11 cellular contexts compared by ENCODE assay signal in the genomic region with DNA sequence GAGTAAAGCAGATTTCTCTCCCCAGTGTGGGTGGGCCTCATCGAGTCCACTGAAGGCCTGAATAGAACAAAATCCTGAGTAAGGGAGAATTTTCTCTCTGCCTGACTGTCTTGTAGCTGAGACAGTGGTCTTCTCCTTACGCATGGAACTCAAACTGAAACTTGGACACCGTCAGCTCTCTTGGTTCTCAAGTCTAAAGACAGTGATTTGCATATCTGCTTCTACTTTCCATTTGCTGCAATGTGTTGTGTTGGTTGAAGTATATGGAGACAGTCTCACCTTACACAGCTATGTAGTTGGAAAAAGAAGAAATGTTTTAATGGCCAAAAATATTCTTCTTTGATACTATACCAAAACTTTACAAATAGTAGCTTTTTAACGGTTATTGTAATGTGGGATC.
DNase-seq lines count a peak whose midpoint lies in the region; ATAC-seq, FAIRE-seq and TF ChIP-seq lines count a peak whose summit lies in the region.
"Had no signal": no experiment of that assay in that cellular context is flagged by ENCODE, and none has a peak within 500 bp of the region (broad histone marks: within the 10 kb centered on the region; RNA-seq: fewer than 3 reads in every experiment).

No MANE protein-coding gene starts in this region.

- no peaks in the 10 kb centered on the region for H3K36me3 ChIP-seq in H1 (ENCODE audit: control insufficient read depth in 2 of 4, insufficient read depth in 4 of 4, low read length in 3 of 4)
- no peaks in the 10 kb centered on the region for H3K36me3 ChIP-seq in PC-9 (ENCODE audit: low read depth)
- H3K36me3 ChIP-seq: right lobe of liver had no signal

- ATAC-seq in GM18907 (IDR thresholded peaks at IDR 0.05; ENCODE audit: unreplicated experiment) (peak; percentile 99), GM21528 (IDR thresholded peaks at IDR 0.05; ENCODE audit: low FRiP score, unreplicated experiment) (peak; percentile 96), HG03095 (IDR thresholded peaks at IDR 0.05; ENCODE audit: unreplicated experiment) (peak; percentile 99)
- no peak for ATAC-seq in naive thymus-derived CD8-positive, alpha-beta T cell
- ATAC-seq: right lobe of liver had no signal

- H2BK20ac ChIP-seq in H1 (ENCODE audit: low read length): no peak overlapping the region

- H4K91ac ChIP-seq in H1 (replicated peaks; ENCODE audit: insufficient read length, low read length): no peak overlapping the region

- H3K79me1 ChIP-seq in H1 (ENCODE audit: low read depth, low read length): no peaks in the 10 kb centered on the region

- H3K23ac ChIP-seq in H1 (ENCODE audit: insufficient read length): no peak overlapping the region

- H3K9me2 ChIP-seq in PC-9 (ENCODE audit: insufficient read depth): no peaks in the 10 kb centered on the region

- BruUV-seq in PC-9 (replicated peaks; lab: Mats Ljungman, UMichigan): no TSS peak

- TF ChIP-seq POLR2A in H1 (IDR thresholded peaks at IDR 0.05; ENCODE audit: control extremely low read depth in 1 of 2, low read depth in 2 of 2, low read length in 2 of 2): no peak

- H4K5ac ChIP-seq in H1 (ENCODE audit: insufficient read length, low read depth, low read length): no peak overlapping the region

- H3K79me2 ChIP-seq in H1 (ENCODE audit: control insufficient read depth in 1 of 2, insufficient read depth in 2 of 2, low read length in 2 of 2): no peaks in the 10 kb centered on the region
- no peaks in the 10 kb centered on the region for H3K79me2 ChIP-seq in PC-9 (ENCODE audit: low read depth)

- H3K9me3 ChIP-seq in H1 (ENCODE audit: insufficient read depth in 2 of 2, low read depth in 1 of 2, low read length in 1 of 2) (no peaks in the 10 kb centered on the region), PC-9 (ENCODE audit: insufficient read depth, low read depth) (peaks cover 5% of the 10 kb centered on the region; the same call in 1 of the 2 replicates)
- H3K9me3 ChIP-seq: right lobe of liver had no signal

- intact Hi-C loops in PC-9 (cut with micrococcal nuclease; ENCODE audit: unreplicated experiment): no loop called here

- H3K4me1 Mint-ChIP-seq in naive thymus-derived CD8-positive, alpha-beta T cell: peaks cover 0 to 3% (median 0%) of the 10 kb centered on the region in 4 donors

- no peak overlapping the region for H3K4me3 Mint-ChIP-seq in naive thymus-derived CD8-positive, alpha-beta T cell

- no peak overlapping the region for H4K8ac ChIP-seq in H1 (ENCODE audit: extremely low read depth, insufficient read depth, low read length)

- WGBS in H1 (ENCODE audit: extremely low coverage in 1 of 2, insufficient coverage in 1 of 2, insufficient read length in 1 of 2, insufficient replicate concordance in 2 of 2, low coverage in 1 of 2, low lambda C conversion rate in 2 of 2, missing lambda C conversion rate in 1 of 2), 2 experiments: 89% methylated on average over 4 of the region's 4 CpGs; no CpG with 5 or more reads in 1 of the 2 experiments

- H3K4me1 ChIP-seq in H1 (replicated peaks in 1 of 4; ENCODE audit: control insufficient read depth in 3 of 4, insufficient read depth in 4 of 4, low read length in 3 of 4) (peaks cover 0 to 1% (median 0%) of the 10 kb centered on the region in 4 experiments; a peak in 1 of 7 replicates), PC-9 (replicated peaks; ENCODE audit: insufficient read depth) (no peaks in the 10 kb centered on the region)
- H3K4me1 ChIP-seq: Caco-2, right lobe of liver had no signal

- no peak for TF ChIP-seq EP300 in H1 (IDR thresholded peaks at IDR 0.05; ENCODE audit: borderline replicate concordance in 1 of 2, low read depth in 2 of 2, low read length in 2 of 2)

- no peak overlapping the region for H3K27ac ChIP-seq in H1 (ENCODE audit: low read depth, low read length)
- H3K27ac ChIP-seq in PC-9: no peak overlapping the region
- H3K27ac ChIP-seq: right lobe of liver had no signal

- no peaks in the 10 kb centered on the region for H3K27me3 ChIP-seq in H1 (replicated peaks in 1 of 4; ENCODE audit: control insufficient read depth in 3 of 4, extremely low read depth in 1 of 4, insufficient read depth in 3 of 4, low read length in 3 of 4)
- H3K27me3 ChIP-seq in PC-9 (ENCODE audit: insufficient read depth, low read depth): no peaks in the 10 kb centered on the region
- H3K27me3 ChIP-seq: right lobe of liver had no signal

- no peak overlapping the region for H3K9ac ChIP-seq in H1 (replicated peaks in 1 of 4; ENCODE audit: extremely low read depth in 1 of 4, low read depth in 3 of 4, low read length in 3 of 4)

- H3K56ac ChIP-seq in H1 (replicated peaks; ENCODE audit: insufficient read length, low read depth, low read length): no peak overlapping the region

- no peak overlapping the region for H3K14ac ChIP-seq in H1 (ENCODE audit: insufficient read length)

- H2AFZ ChIP-seq in H1 (ENCODE audit: low read length) (no peak overlapping the region), PC-9 (no peak overlapping the region)

- POLR2A ChIA-PET in H1 (lab: Charles Lee; ENCODE audit: partially characterized antibody) (interaction anchor here (0.7 kb wide), 1 partner anchor 9 kb away, joined by 3 read pairs; no protein-coding TSS in a partner anchor), PC-9 (lab: Charles Lee; ENCODE audit: unreplicated experiment) (no interaction called here)
- POLR2A ChIA-PET in naive thymus-derived CD8-positive, alpha-beta T cell (lab: Charles Lee): no interaction called here

- no peak overlapping the region for H2BK15ac ChIP-seq in H1 (ENCODE audit: low read length)

- H3K9me3 Mint-ChIP-seq in naive thymus-derived CD8-positive, alpha-beta T cell: peaks cover 0 to 17% (median 2%) of the 10 kb centered on the region in 9 donors

- H3K4me2 ChIP-seq in H1 (ENCODE audit: insufficient read depth in 1 of 2, low read depth in 2 of 2, low read length in 2 of 2) (no peak overlapping the region), PC-9 (no peak overlapping the region)

- H3K27me3 Mint-ChIP-seq in naive thymus-derived CD8-positive, alpha-beta T cell: peaks cover 0 to 2% (median 0%) of the 10 kb centered on the region in 5 donors

- CTCF ChIA-PET in H1 (lab: Charles Lee; ENCODE audit: partially characterized antibody): interaction anchor here (0.6 kb wide), 1 partner anchor 285 kb away, joined by 3 read pairs; no protein-coding TSS in a partner anchor
- CTCF ChIA-PET in PC-9 (lab: Charles Lee): no interaction called here

- H3K23me2 ChIP-seq in H1 (ENCODE audit: low read depth, low read length): no peaks in the 10 kb centered on the region; the same call in 1 of the 2 replicates

- FAIRE-seq in H1 (lab: Jason Lieb, UNC): no peak
- FAIRE-seq: urothelium cell line had no signal

- no peak overlapping the region for H2BK5ac ChIP-seq in H1 (ENCODE audit: low read depth, low read length)

- H4K20me1 ChIP-seq in H1 (replicated peaks in 1 of 2; ENCODE audit: control insufficient read depth in 1 of 2, insufficient read depth in 2 of 2, low read length in 2 of 2) (no peaks in the 10 kb centered on the region), PC-9 (ENCODE audit: insufficient read depth) (no peaks in the 10 kb centered on the region)

- DNase-seq in H1 (ENCODE audit: low read depth in 1 of 2, low spot score in 2 of 2) (no peak), GM03348 (ENCODE audit: low spot score) (no peak), medulla oblongata (ENCODE audit: extremely low spot score) (no peak), PC-9 (no peak)
- no peak for DNase-seq in naive thymus-derived CD8-positive, alpha-beta T cell
- DNase-seq: Caco-2, right lobe of liver had no signal

- H3K27ac Mint-ChIP-seq in naive thymus-derived CD8-positive, alpha-beta T cell: no peak overlapping the region

- no peak overlapping the region for H3K4ac ChIP-seq in H1 (replicated peaks; ENCODE audit: insufficient read length, low read depth, low read length)

- peak overlapping the region; percentile 13; the same call in 1 of the 2 replicates for H3K18ac ChIP-seq in H1 (ENCODE audit: extremely low read depth, low read length)

- no peak overlapping the region for H2BK120ac ChIP-seq in H1 (replicated peaks; ENCODE audit: low read depth, low read length)

- H2BK12ac ChIP-seq in H1 (ENCODE audit: low read depth, low read length): no peak overlapping the region

- peaks cover 0 to 11% (median 0%) of the 10 kb centered on the region in 3 donors for H3K36me3 Mint-ChIP-seq in naive thymus-derived CD8-positive, alpha-beta T cell

- no peak overlapping the region for H2AK5ac ChIP-seq in H1 (ENCODE audit: low read depth, low read length)

- TF ChIP-seq RAD21 in H1 (IDR thresholded peaks at IDR 0.05 in 1 of 2, conservative IDR thresholded peaks at IDR 0.05 in 1 of 2; ENCODE audit: low read depth in 2 of 2, low read length in 2 of 2): no peak

- TF ChIP-seq CTCF in H1 (IDR thresholded peaks at IDR 0.05; ENCODE audit: control extremely low read depth in 1 of 3, insufficient read depth in 1 of 3, low read depth in 1 of 3, low read length in 3 of 3): no peak
- TF ChIP-seq CTCF in PC-9 (conservative IDR thresholded peaks at IDR 0.05): no peak

- no peaks in the 10 kb centered on the region for H3F3A ChIP-seq in PC-9 (ENCODE audit: insufficient read depth, low read depth)

- H3K4me3 ChIP-seq in H1 (ENCODE audit: extremely low read depth in 1 of 4, insufficient read depth in 2 of 4, low read depth in 3 of 4, low read length in 4 of 4) (no peak overlapping the region), PC-9 (no peak overlapping the region)
- H3K4me3 ChIP-seq: right lobe of liver had no signal

TF ChIP-seq in H1, 55 proteins besides CTCF, POLR2A, EP300 and RAD21:
- TF ChIP-seq RFX5 (IDR thresholded peaks at IDR 0.05; ENCODE audit: borderline replicate concordance, low read depth, low read length) (no peak), RXRA (IDR thresholded peaks at IDR 0.05; ENCODE audit: insufficient read depth, low read depth, low read length) (no peak), POLR2AphosphoS5 (IDR thresholded peaks at IDR 0.05; ENCODE audit: low read depth, low read length) (no peak), MAFK (IDR thresholded peaks at IDR 0.05; ENCODE audit: low read depth, low read length) (no peak), SP2 (IDR thresholded peaks at IDR 0.05; ENCODE audit: low read length) (no peak), JUN (IDR thresholded peaks at IDR 0.05; ENCODE audit: low read depth, low read length) (no peak), FOSL1 (IDR thresholded peaks at IDR 0.05; ENCODE audit: insufficient read depth, low read depth, low read length) (no peak), BCL11A (IDR thresholded peaks at IDR 0.05; ENCODE audit: low read depth in 2 of 2, low read length in 2 of 2) (no peak), NRF1 (IDR thresholded peaks at IDR 0.05; ENCODE audit: low read depth, low read length) (no peak), SIN3A (conservative IDR thresholded peaks at IDR 0.05 in 1 of 2, IDR thresholded peaks at IDR 0.05 in 1 of 2; ENCODE audit: low read depth in 1 of 2, low read length in 2 of 2) (no peak)

Comparison
In these comparisons a context has a peak if more than half of its experiments do, and no peak if none do; other contexts are left out.
1. ATAC-seq: peak in GM18907 (single experiment), GM21528 (single experiment) and HG03095 (single experiment); none in naive thymus-derived CD8-positive, alpha-beta T cell (0 of 2).